8 cellular contexts compared by ENCODE assay signal in the genomic region with DNA sequence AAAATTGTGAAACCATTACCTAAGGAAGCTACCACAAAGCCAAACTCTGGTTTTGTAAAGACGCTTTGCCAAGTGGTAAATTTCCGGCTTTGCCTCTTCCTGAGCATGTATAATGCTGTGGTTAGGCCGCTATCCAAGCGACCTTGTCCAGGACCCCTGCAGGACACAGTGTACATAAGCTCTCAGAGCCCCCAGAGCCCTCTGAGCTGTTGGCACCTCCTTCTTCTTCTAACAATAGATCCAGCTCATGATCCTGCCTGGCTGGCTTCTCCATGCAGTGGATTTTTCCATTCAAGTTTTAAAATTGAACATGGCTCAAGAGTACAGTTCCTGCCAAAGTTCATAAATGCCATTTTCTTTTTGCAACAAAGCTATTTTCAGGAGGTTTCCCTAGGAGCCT.
DNase-seq lines count a peak whose midpoint lies in the region; ATAC-seq and TF ChIP-seq lines count a peak whose summit lies in the region.

No MANE protein-coding gene starts in this region.

- ATAC-seq in WTC11 (peak; percentile 46; the same call in 1 of the 2 replicates), Right ventricle myocardium superior (ENCODE audit: poor library complexity) (peak; percentile 88), HG02938 (IDR thresholded peaks at IDR 0.05; ENCODE audit: unreplicated experiment) (no peak)

- peaks cover 15% of the 10 kb centered on the region for H3K4me1 Mint-ChIP-seq in WTC11

- CTCF ChIA-PET in WTC11 (lab: Charles Lee) = interaction anchor here (2.7 kb wide), 1 partner anchor 236 kb away, joined by 16 read pairs; no protein-coding TSS in a partner anchor

- H3K36me3 Mint-ChIP-seq in WTC11 = no peaks in the 10 kb centered on the region

- intact Hi-C loops in Right ventricle myocardium superior (cut with DNase I) = no loop called here

- DNase-seq in GM04503 (ENCODE audit: low read depth) (peak; percentile 58), WTC11 (ENCODE audit: low spot score) (no peak), Right ventricle myocardium superior (peak; percentile 75), skeletal muscle cell (ENCODE audit: low read depth) (peak; percentile 98), NCI-H748 treated with DMSO at 0.1 percent for 48 hours (lab: John Stamatoyannopoulos, UW) (no peak), kidney glomerular epithelial cell (lab: John Stamatoyannopoulos, UW) (no peak)
- DNase-seq in stimulated activated CD4-positive, alpha-beta T cell treated with anti-CD3 and anti-CD28 coated beads, Interleukin-15, amount 100 ng/mL, for 24 hours = no peak

- POLR2A ChIA-PET in WTC11 (lab: Charles Lee) = no interaction called here

- no peaks in the 10 kb centered on the region for H3K9me3 Mint-ChIP-seq in WTC11

- no peak overlapping the region for H3K4me3 ChIP-seq in skeletal muscle cell (ENCODE audit: low read depth, low read length)

- no peak for TF ChIP-seq CTCF in WTC11 (IDR thresholded peaks at IDR 0.05)

- H3K27ac Mint-ChIP-seq in WTC11 = no peak overlapping the region

- H3K27me3 Mint-ChIP-seq in WTC11 (ENCODE audit: low read depth) = no peaks in the 10 kb centered on the region

- no peak overlapping the region for H3K4me3 Mint-ChIP-seq in WTC11

TF ChIP-seq in WTC11, 78 proteins besides CTCF, POLR2A, EP300 and RAD21:
- no peak for TF ChIP-seq RELA (CRISPR knock-in tag; IDR thresholded peaks at IDR 0.05; ENCODE audit: borderline replicate concordance)
TF ChIP-seq in WTC11: peak in this region for 0.

Comparison
In these comparisons a context has a peak if more than half of its experiments do, and no peak if none do; other contexts are left out.
1. DNase-seq: peak in GM04503 (single experiment), Right ventricle myocardium superior (single experiment) and skeletal muscle cell (single experiment); none in WTC11 (single experiment), NCI-H748 treated with DMSO at 0.1 percent for 48 hours (single experiment), stimulated activated CD4-positive, alpha-beta T cell treated with anti-CD3 and anti-CD28 coated beads, Interleukin-15, amount 100 ng/mL, for 24 hours (single experiment) and kidney glomerular epithelial cell (single experiment).